In genomic region chr1:205301220-205301821, GRCh38 we compare ENCODE assay signal across 8 cellular contexts. TPM values are rescaled to one million over a fixed set of nuclear protein-coding genes. Genes with fewer than 3 reads are reported as not detected.
DNase-seq lines count a peak whose midpoint lies in the region; ATAC-seq and TF ChIP-seq lines count a peak whose summit lies in the region.

No MANE protein-coding gene starts in this region.

- H3K9me3 Mint-ChIP-seq in chondrocyte (ENCODE audit: low read depth), result no peaks in the 10 kb centered on the region
- H3K9me3 Mint-ChIP-seq in T-helper 2 cell treated with Interferon-gamma antibody and Interleukin-4, amounts not matched to agents 5 μg/mL and 100 μg/mL, for 36 hours, result no peaks in the 10 kb centered on the region

- peak overlapping the region; percentile 97 for H2AK5ac ChIP-seq in mesenchymal stem cell (ENCODE audit: low read length, severe bottlenecking)

- H3K4me3 ChIP-seq in mesenchymal stem cell (ENCODE audit: insufficient read depth in 1 of 2, low read depth in 1 of 2, low read length in 2 of 2), result no peak overlapping the region

- peaks cover 4% of the 10 kb centered on the region for H3K79me1 ChIP-seq in mesenchymal stem cell (replicated peaks; ENCODE audit: low read length, poor library complexity, severe bottlenecking)

- 4% methylated on average over 12 of the region's 14 CpGs for WGBS in mesenchymal stem cell

- peak overlapping the region; percentile 94 to 98 for H2BK12ac ChIP-seq in mesenchymal stem cell (ENCODE audit: low read length in 2 of 2)

- peak overlapping the region in 1 of 2 experiments; percentile 95 for H3K14ac ChIP-seq in mesenchymal stem cell (ENCODE audit: low read length in 2 of 2)

- peaks cover 16% of the 10 kb centered on the region for H3K36me3 Mint-ChIP-seq in chondrocyte (ENCODE audit: low read depth)
- H3K36me3 Mint-ChIP-seq in T-helper 2 cell treated with Interferon-gamma antibody and Interleukin-4, amounts not matched to agents 5 μg/mL and 100 μg/mL, for 36 hours (ENCODE audit: low read depth), result peaks cover 23% of the 10 kb centered on the region

- peak overlapping the region; percentile 98 for H3K27ac Mint-ChIP-seq in chondrocyte (ENCODE audit: unreplicated experiment)
- no peak overlapping the region for H3K27ac Mint-ChIP-seq in T-helper 2 cell treated with Interferon-gamma antibody and Interleukin-4, amounts not matched to agents 5 μg/mL and 100 μg/mL, for 36 hours

- H3K9me3 ChIP-seq in mesenchymal stem cell (ENCODE audit: control insufficient read depth, low read length), result no peaks in the 10 kb centered on the region

- H2BK120ac ChIP-seq in mesenchymal stem cell (ENCODE audit: low read depth, low read length), result peak overlapping the region; percentile 77

- peaks cover 32 to 34% of the 10 kb centered on the region in 2 experiments for H3K36me3 ChIP-seq in mesenchymal stem cell (ENCODE audit: control insufficient read depth in 1 of 2, insufficient read depth in 2 of 2, low read depth in 1 of 2, low read length in 2 of 2)

- peak overlapping the region; percentile 90 for H4K91ac ChIP-seq in mesenchymal stem cell (ENCODE audit: low read length)

- H4K8ac ChIP-seq in mesenchymal stem cell (ENCODE audit: low read length), result peak overlapping the region; percentile 85

- H2AFZ ChIP-seq in mesenchymal stem cell (ENCODE audit: low read depth, low read length), result peak overlapping the region; percentile 83

- H3K27me3 ChIP-seq in mesenchymal stem cell (ENCODE audit: control insufficient read depth in 1 of 2, insufficient read depth in 1 of 2, low read length in 2 of 2), result no peaks in the 10 kb centered on the region

- peak overlapping the region; percentile 71 to 99 for H3K4ac ChIP-seq in mesenchymal stem cell (ENCODE audit: low read depth in 1 of 2, low read length in 2 of 2)

- peak overlapping the region; percentile 90 for H2BK5ac ChIP-seq in mesenchymal stem cell (ENCODE audit: low read depth, low read length, poor library complexity, severe bottlenecking)

- H3K4me1 ChIP-seq in mesenchymal stem cell (ENCODE audit: control insufficient read depth, insufficient read depth, low read depth, low read length), result peaks cover 42% of the 10 kb centered on the region

- no peak for TF ChIP-seq CTCF in chondrocyte (IDR thresholded peaks at IDR 0.05)

- peak; percentile 98 for DNase-seq in DMS53 treated with DMSO at 0.1 percent for 48 hours (lab: John Stamatoyannopoulos, UW; ENCODE audit: unreplicated experiment)
- peak; percentile 68 for DNase-seq in NCI-H2029 treated with DMSO at 0.1 percent for 48 hours (lab: John Stamatoyannopoulos, UW)
- no peak for DNase-seq in chondrocyte (ENCODE audit: low spot score)
- DNase-seq in mesenchymal stem cell, result peak; percentile 86
- no peak for DNase-seq in NCI-H524 treated with DMSO at 0.1 percent for 48 hours (lab: John Stamatoyannopoulos, UW)
- no peak for DNase-seq in T-helper 2 cell treated with Interferon-gamma antibody and Interleukin-4, amounts not matched to agents 5 μg/mL and 100 μg/mL, for 36 hours (ENCODE audit: low spot score)
- no peak for DNase-seq in activated naive CD4-positive, alpha-beta T cell treated with Interleukin-2 at 50 U/mL for 16 hours

- peak overlapping the region; percentile 55 for H3K4me3 Mint-ChIP-seq in chondrocyte (ENCODE audit: unreplicated experiment)
- H3K4me3 Mint-ChIP-seq in T-helper 2 cell treated with Interferon-gamma antibody and Interleukin-4, amounts not matched to agents 5 μg/mL and 100 μg/mL, for 36 hours, result no peak overlapping the region

- peak overlapping the region; percentile 65 for H3K9ac ChIP-seq in mesenchymal stem cell (ENCODE audit: low read length)

- H3K4me2 ChIP-seq in mesenchymal stem cell (ENCODE audit: low read length, poor library complexity, severe bottlenecking), result no peak overlapping the region

- peak overlapping the region; percentile 85 to 98 for H3K18ac ChIP-seq in mesenchymal stem cell (ENCODE audit: low read depth in 1 of 2, low read length in 2 of 2)

- H2BK15ac ChIP-seq in mesenchymal stem cell (ENCODE audit: low read depth, poor library complexity, severe bottlenecking), result no peak overlapping the region

- H3K23ac ChIP-seq in mesenchymal stem cell (ENCODE audit: low read length in 2 of 2), result peak overlapping the region in 1 of 2 experiments; percentile 23

- peak overlapping the region; percentile 96 for H3K27ac ChIP-seq in mesenchymal stem cell (ENCODE audit: low read length, poor library complexity, severe bottlenecking)

- H3K27me3 Mint-ChIP-seq in chondrocyte (ENCODE audit: low read depth), result no peaks in the 10 kb centered on the region
- no peaks in the 10 kb centered on the region for H3K27me3 Mint-ChIP-seq in T-helper 2 cell treated with Interferon-gamma antibody and Interleukin-4, amounts not matched to agents 5 μg/mL and 100 μg/mL, for 36 hours (ENCODE audit: low read depth)

- ATAC-seq in HG03457 (IDR thresholded peaks at IDR 0.05; ENCODE audit: unreplicated experiment), result no peak

- H3K4me1 Mint-ChIP-seq in chondrocyte (ENCODE audit: low read depth), result peaks cover 55% of the 10 kb centered on the region
- peaks cover 14% of the 10 kb centered on the region for H3K4me1 Mint-ChIP-seq in T-helper 2 cell treated with Interferon-gamma antibody and Interleukin-4, amounts not matched to agents 5 μg/mL and 100 μg/mL, for 36 hours (ENCODE audit: low read depth)

RNA-seq across cellular contexts. Expression of gene NUAK2, which starts 20.2 kb away (rescaled TPM):
- total RNA-seq in chondrocyte, result 1.7 to 3.3 TPM (median 3.3 TPM) in 3 replicates
- polyA plus RNA-seq in mesenchymal stem cell (2013, experiment 1 of 2), result 2.9 TPM
- 2.9 TPM for polyA plus RNA-seq in mesenchymal stem cell (2013, experiment 2 of 2)

RNA-seq across cellular contexts. Expression of gene KLHDC8A, which starts 55.4 kb away (rescaled TPM):
- total RNA-seq in chondrocyte, result 0.12 TPM in 1 of 3 replicates, not detected in the others
- not detected for polyA plus RNA-seq in mesenchymal stem cell (2013, experiment 1 of 2)
- polyA plus RNA-seq in mesenchymal stem cell (2013, experiment 2 of 2), result not detected

Comparison
In these comparisons a context has a peak if more than half of its experiments do, and no peak if none do; other contexts are left out.
1. DNase-seq: peak in DMS53 treated with DMSO at 0.1 percent for 48 hours (single experiment), NCI-H2029 treated with DMSO at 0.1 percent for 48 hours (single experiment) and mesenchymal stem cell (single experiment); none in chondrocyte (single experiment), NCI-H524 treated with DMSO at 0.1 percent for 48 hours (single experiment), T-helper 2 cell treated with Interferon-gamma antibody and Interleukin-4, amounts not matched to agents 5 μg/mL and 100 μg/mL, for 36 hours (single experiment) and activated naive CD4-positive, alpha-beta T cell treated with Interleukin-2 at 50 U/mL for 16 hours (single experiment).